14 cellular contexts compared by ENCODE assay signal in the genomic region with DNA sequence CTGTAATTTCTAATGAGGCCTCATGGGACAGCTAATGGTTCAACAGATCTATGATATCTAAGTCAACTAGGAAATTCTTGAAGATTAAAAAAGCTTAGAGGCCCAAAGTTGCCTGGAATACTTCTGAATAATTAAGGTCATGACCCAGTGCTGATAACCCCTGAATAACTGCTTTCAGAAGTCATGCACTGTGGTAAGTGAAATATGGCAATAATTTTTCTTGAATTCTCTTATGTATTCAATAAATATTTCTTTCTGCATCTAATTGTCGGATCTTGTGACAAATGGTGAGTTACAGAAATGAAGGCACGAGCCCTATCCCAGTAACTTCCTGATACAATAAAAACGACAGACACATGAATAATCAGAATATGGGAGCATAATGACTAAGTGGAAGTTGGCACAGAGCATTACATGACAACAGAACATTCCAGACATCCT.
DNase-seq lines count a peak whose midpoint lies in the region; TF ChIP-seq lines count a peak whose summit lies in the region.
"Had no signal": no experiment of that assay in that cellular context is flagged by ENCODE, and none has a peak within 500 bp of the region (broad histone marks: within the 10 kb centered on the region; RNA-seq: fewer than 3 reads in every experiment).

No MANE protein-coding gene starts in this region.

- no peak overlapping the region for H2AFZ ChIP-seq in mammary epithelial cell (ENCODE audit: low read depth, low read length)
- H2AFZ ChIP-seq: neural progenitor cell had no signal

- H3K36me3 ChIP-seq in mammary epithelial cell (ENCODE audit: insufficient read depth, low read length) (no peaks in the 10 kb centered on the region), adipocyte (ENCODE audit: control insufficient read depth, insufficient read depth, low read length, severe bottlenecking) (no peaks in the 10 kb centered on the region)
- H3K36me3 ChIP-seq: left ventricle myocardium inferior, neural progenitor cell had no signal

- H3K4me1 Mint-ChIP-seq in MCF 10A (ENCODE audit: insufficient read depth, unreplicated experiment) (peaks cover 11% of the 10 kb centered on the region), nephron progenitor cell (peaks cover 19% of the 10 kb centered on the region)

- no peak overlapping the region for H3K27ac ChIP-seq in mammary epithelial cell (ENCODE audit: insufficient read depth, low read depth, low read length)
- H3K27ac ChIP-seq: 22Rv1, left ventricle myocardium inferior, neural progenitor cell had no signal

- DNase-seq in MCF 10A (ENCODE audit: unreplicated experiment) (peak; percentile 83), mammary epithelial cell (no peak), adipocyte (ENCODE audit: low read depth) (peak; percentile 54), fibroblast of the conjunctiva (ENCODE audit: low read depth) (peak; percentile 2), HEK293T (ENCODE audit: extremely low spot score) (no peak), MV-4-11 (lab: John Stamatoyannopoulos, UW) (no peak), nephron progenitor cell (no peak)
- no peak for DNase-seq in stimulated activated CD4-positive, alpha-beta T cell treated with anti-CD3 and anti-CD28 coated beads, Interleukin-4, amount 100 ng/mL, for 4 hours
- DNase-seq: Calu3, Kasumi-1, left ventricle myocardium inferior, NCI-H2081 had no signal

- H3K9ac ChIP-seq in mammary epithelial cell (ENCODE audit: insufficient read depth, low read length) (no peak overlapping the region), adipocyte (ENCODE audit: low read length) (no peak overlapping the region)
- H3K9ac ChIP-seq: neural progenitor cell had no signal

- BruUV-seq in MCF 10A (replicated peaks; lab: Mats Ljungman, UMichigan) (no TSS peak), mammary epithelial cell (replicated peaks; lab: Mats Ljungman, UMichigan) (no TSS peak)

- WGBS in mammary epithelial cell (ENCODE audit: low coverage, missing lambda C conversion rate): 59% methylated on average over 3 of the region's 3 CpGs

- H3K4me3 ChIP-seq in mammary epithelial cell (replicated peaks in 1 of 3; ENCODE audit: insufficient read depth in 1 of 3, low read depth in 2 of 3, low read length in 3 of 3) (no peak overlapping the region), adipocyte (ENCODE audit: low read length) (no peak overlapping the region)
- H3K4me3 ChIP-seq: left ventricle myocardium inferior, neural progenitor cell had no signal

- no peaks in the 10 kb centered on the region for H3K4me1 ChIP-seq in mammary epithelial cell (ENCODE audit: insufficient read depth, low read length)
- peaks cover 14% of the 10 kb centered on the region for H3K4me1 ChIP-seq in adipocyte (ENCODE audit: control insufficient read depth, insufficient read depth, low read length)
- H3K4me1 ChIP-seq: left ventricle myocardium inferior, neural progenitor cell had no signal

- no peaks in the 10 kb centered on the region for H4K20me1 ChIP-seq in mammary epithelial cell (ENCODE audit: insufficient read depth, low read length)

- H3K27ac Mint-ChIP-seq in MCF 10A (ENCODE audit: low read depth, unreplicated experiment): peak overlapping the region; percentile 86
- no peak overlapping the region for H3K27ac Mint-ChIP-seq in nephron progenitor cell
- H3K27ac Mint-ChIP-seq: neural progenitor cell had no signal

- H3K36me3 Mint-ChIP-seq in MCF 10A (ENCODE audit: insufficient read depth, unreplicated experiment): no peaks in the 10 kb centered on the region
- H3K36me3 Mint-ChIP-seq in nephron progenitor cell (ENCODE audit: low read depth): no peaks in the 10 kb centered on the region
- H3K36me3 Mint-ChIP-seq: neural progenitor cell had no signal

- H3K79me2 ChIP-seq in mammary epithelial cell (ENCODE audit: insufficient read depth, low read length): no peaks in the 10 kb centered on the region

- H3K9me3 ChIP-seq in mammary epithelial cell (replicated peaks; ENCODE audit: insufficient read depth, low read length) (peaks cover 6% of the 10 kb centered on the region), adipocyte (ENCODE audit: control insufficient read depth, low read length) (no peaks in the 10 kb centered on the region)

- no peak overlapping the region for H3K4me3 Mint-ChIP-seq in MCF 10A (ENCODE audit: unreplicated experiment)
- no peak overlapping the region for H3K4me3 Mint-ChIP-seq in nephron progenitor cell
- H3K4me3 Mint-ChIP-seq: neural progenitor cell had no signal

- TF ChIP-seq CTCF in MCF 10A (IDR thresholded peaks at IDR 0.05; ENCODE audit: unreplicated experiment) (no peak), mammary epithelial cell (conservative IDR thresholded peaks at IDR 0.05 in 1 of 2, IDR thresholded peaks at IDR 0.05 in 1 of 2; ENCODE audit: extremely low read depth in 1 of 2, insufficient read depth in 1 of 2, low read depth in 1 of 2, low read length in 2 of 2) (no peak), nephron progenitor cell (IDR thresholded peaks at IDR 0.05) (no peak)

- POLR2A ChIA-PET in MCF 10A (lab: Yijun Ruan, JAX) (interaction anchor here (0.6 to 2.2 kb wide), 8 partner anchors 15 to 688 kb away, joined by 3 to 5 read pairs (median 3); partner anchors contain the start of gene FH), HEK293T (lab: Yijun Ruan, JAX) (no interaction called here)

- H3K9me3 Mint-ChIP-seq in MCF 10A (ENCODE audit: unreplicated experiment) (no peaks in the 10 kb centered on the region), nephron progenitor cell (no peaks in the 10 kb centered on the region)
- H3K9me3 Mint-ChIP-seq: neural progenitor cell had no signal

- H3K27me3 Mint-ChIP-seq in MCF 10A (ENCODE audit: insufficient read depth, unreplicated experiment) (no peaks in the 10 kb centered on the region), nephron progenitor cell (ENCODE audit: low read depth, poor library complexity) (no peaks in the 10 kb centered on the region)

- dilution Hi-C loops in mammary epithelial cell (cut with HindIII; ENCODE audit: low sequenced_read_pairs): loop anchor here (5.0 kb wide), 1 partner anchor 89 kb away; no protein-coding TSS in a partner anchor

- intact Hi-C loops in MCF 10A (cut with micrococcal nuclease) (loop anchor here (2.0 to 5.0 kb wide), 2 partner anchors 40 to 99 kb away; no protein-coding TSS in a partner anchor), mammary epithelial cell (cut with micrococcal nuclease) (no loop called here)

- H3K4me2 ChIP-seq in mammary epithelial cell (ENCODE audit: insufficient read depth, low read depth, low read length): no peak overlapping the region
- H3K4me2 ChIP-seq: neural progenitor cell had no signal

- in situ Hi-C loops in mammary epithelial cell (cut with MboI; ENCODE audit: low sequenced_read_pairs in 2 of 2): no loop called here

- H3K27me3 ChIP-seq in mammary epithelial cell (ENCODE audit: insufficient read depth, low read length) (no peaks in the 10 kb centered on the region), adipocyte (replicated peaks; ENCODE audit: control insufficient read depth, insufficient read depth, low read length) (no peaks in the 10 kb centered on the region)
- H3K27me3 ChIP-seq: neural progenitor cell had no signal

- CTCF ChIA-PET in MCF 10A (lab: Yijun Ruan, JAX): interaction anchor here (0.7 to 4.4 kb wide), 11 partner anchors 9 to 119 kb away, joined by 3 to 28 read pairs (median 4); no protein-coding TSS in a partner anchor
- CTCF ChIA-PET in mammary epithelial cell (lab: Charles Lee; ENCODE audit: low non-redundant PET): no interaction called here
- CTCF ChIA-PET in HEK293T (lab: Yijun Ruan, JAX): no interaction called here

TF ChIP-seq in HEK293T, 16 proteins besides CTCF, POLR2A, EP300 and RAD21:
- TF ChIP-seq ELF4 (IDR thresholded peaks at IDR 0.05) (no peak), TARDBP (IDR thresholded peaks at IDR 0.05) (no peak), SP1 (IDR thresholded peaks at IDR 0.05) (no peak), FOXA1 (IDR thresholded peaks at IDR 0.05) (no peak)

Comparison
In these comparisons a context has a peak if more than half of its experiments do, and no peak if none do; other contexts are left out.
1. DNase-seq: peak in MCF 10A (single experiment), adipocyte (single experiment) and fibroblast of the conjunctiva (single experiment); none in mammary epithelial cell (single experiment), stimulated activated CD4-positive, alpha-beta T cell treated with anti-CD3 and anti-CD28 coated beads, Interleukin-4, amount 100 ng/mL, for 4 hours (0 of 2), HEK293T (single experiment), MV-4-11 (single experiment) and nephron progenitor cell (single experiment).